ENCODE assay signal across 11 cellular contexts in the genomic region with DNA sequence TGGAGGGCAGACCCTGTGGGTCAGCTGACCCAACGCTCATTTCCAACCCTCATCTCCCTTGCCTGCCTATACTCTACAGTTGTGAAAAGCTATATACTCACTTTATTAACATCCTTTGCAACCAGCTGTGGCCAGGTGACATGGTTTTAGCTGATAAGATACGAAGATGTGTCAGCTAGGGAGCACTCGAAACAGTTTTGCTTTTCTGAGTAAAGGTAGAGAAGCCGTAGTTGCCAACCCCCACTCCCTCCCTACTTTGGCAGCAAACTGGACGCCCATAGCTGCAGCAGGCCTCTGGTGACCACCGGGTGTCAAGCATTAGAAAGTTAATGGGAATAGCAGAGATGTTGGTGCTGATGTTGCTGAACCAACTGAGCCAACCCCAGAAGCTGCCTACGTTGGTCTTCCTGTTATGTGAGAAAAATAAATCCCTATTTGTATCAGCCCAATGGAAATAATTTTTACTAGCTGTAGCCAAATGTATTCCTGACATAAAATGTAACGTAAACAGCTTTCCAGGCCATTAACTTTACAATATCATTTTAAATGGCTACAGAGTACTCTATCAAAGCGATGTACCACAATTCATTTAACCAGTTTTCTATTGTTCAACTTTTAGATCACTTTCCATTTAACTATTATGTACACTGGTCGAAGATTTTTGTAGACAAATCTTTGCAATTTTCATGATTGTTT.
"Had no signal": no experiment of that assay in that cellular context is flagged by ENCODE, and none has a peak within 500 bp of the region (broad histone marks: within the 10 kb centered on the region; RNA-seq: fewer than 3 reads in every experiment).

No MANE protein-coding gene starts in this region.

- H3K36me3 ChIP-seq: HAP-1 had no signal

- H3K4me3 ChIP-seq: GM23248, GM23338, HAP-1 had no signal

- H2AFZ ChIP-seq: GM23248, GM23338 had no signal

- ATAC-seq: GM23338, HCT116 had no signal

- H3K9me3 Mint-ChIP-seq: GM23338, H9, HFFc6 had no signal

- H3K9me3 ChIP-seq: HAP-1 had no signal

- H3K4me1 ChIP-seq: HAP-1 had no signal

- H3K27ac Mint-ChIP-seq: GM23338, H9, HFFc6 had no signal

- H3K4me2 ChIP-seq: GM23338 had no signal

- H3K9ac ChIP-seq: GM23248 had no signal

- DNase-seq: GM23248, GOT3, H7, H9, HCEC 1CT, HFFc6 had no signal

- FAIRE-seq: H1, H54 had no signal

- H3K4me3 Mint-ChIP-seq: GM23338, H9, HFFc6 had no signal

- H3K27ac ChIP-seq: GM23248 had no signal

- H3K4me1 Mint-ChIP-seq: GM23338, H9 had no signal
